In the genomic region with DNA sequence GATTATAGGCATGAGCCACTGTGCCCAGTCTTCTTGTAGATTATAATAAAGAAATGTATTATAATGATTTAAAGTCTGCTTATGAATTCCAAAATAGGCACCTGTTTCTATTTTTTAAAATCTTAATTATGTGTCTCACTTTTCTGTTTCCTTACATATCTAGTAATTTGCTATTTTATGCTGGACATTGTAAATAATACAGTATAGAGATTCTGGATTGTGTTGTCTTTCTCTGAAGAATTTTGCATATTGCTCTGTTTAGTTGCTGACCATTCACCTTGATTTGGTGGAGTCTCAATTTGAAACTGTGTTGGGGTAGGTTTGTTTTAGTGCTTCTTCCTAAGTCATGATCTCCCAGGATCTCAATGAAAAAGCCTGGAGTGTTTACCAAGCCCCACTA, we compare ENCODE assay signal across 3 cellular contexts.
"Had no signal": no experiment of that assay in that cellular context is flagged by ENCODE, and none has a peak within 500 bp of the region (broad histone marks: within the 10 kb centered on the region; RNA-seq: fewer than 3 reads in every experiment).

No MANE protein-coding gene starts in this region.

- DNase-seq: GDM1, GF-D8 had no signal

- H3K4me3 ChIP-seq: GM12878 had no signal
